28 cellular contexts compared by ENCODE assay signal in the genomic region with DNA sequence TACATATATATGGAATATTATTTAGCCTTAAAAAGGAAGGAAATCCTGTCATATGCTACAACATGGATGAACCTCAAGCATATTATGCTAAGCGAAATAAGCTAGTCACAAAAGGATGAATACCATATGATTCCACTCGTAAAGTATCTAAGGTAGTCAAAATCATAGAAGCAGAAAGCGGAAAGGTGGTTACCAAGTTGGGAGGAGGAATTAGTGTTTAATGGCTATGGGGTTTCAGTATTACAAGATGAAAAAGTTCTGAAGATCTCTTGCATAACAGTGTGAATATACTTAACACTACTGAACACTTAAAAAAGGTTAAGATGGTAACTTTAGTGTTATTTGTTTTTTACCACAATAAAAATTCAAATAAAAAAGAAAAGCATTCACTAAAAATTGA.
DNase-seq lines count a peak whose midpoint lies in the region; ATAC-seq, FAIRE-seq and TF ChIP-seq lines count a peak whose summit lies in the region.
"Had no signal": no experiment of that assay in that cellular context is flagged by ENCODE, and none has a peak within 500 bp of the region (broad histone marks: within the 10 kb centered on the region; RNA-seq: fewer than 3 reads in every experiment).

No MANE protein-coding gene starts in this region.

- H3K4me3 ChIP-seq in pancreas = no peak overlapping the region
- H3K4me3 ChIP-seq: left ventricle myocardium inferior, SJCRH30 had no signal

- H3K27ac ChIP-seq in pancreas (no peak overlapping the region), foreskin keratinocyte (no peak overlapping the region)
- H3K27ac ChIP-seq: left ventricle myocardium inferior, parathyroid adenoma, SJCRH30, WERI-Rb-1 had no signal

- no peaks in the 10 kb centered on the region for H3K27me3 ChIP-seq in pancreas
- H3K27me3 ChIP-seq in foreskin keratinocyte = no peaks in the 10 kb centered on the region
- H3K27me3 ChIP-seq: SJCRH30 had no signal

- no peaks in the 10 kb centered on the region for H3K9me3 ChIP-seq in pancreas
- H3K9me3 ChIP-seq: left ventricle myocardium inferior, SJCRH30 had no signal

- DNase-seq in NCI-H524 (lab: John Stamatoyannopoulos, UW) (no peak), SIG-M5 treated with dmso at 0.1 percent for 504 hours (lab: John Stamatoyannopoulos, UW; ENCODE audit: unreplicated experiment) (no peak), pancreas (no peak), foreskin keratinocyte (no peak)
- DNase-seq: activated CD4-positive, alpha-beta T cell treated with anti-CD3 and anti-CD28 coated beads for 48 hours; activated T-cell treated with anti-CD3 and anti-CD28 coated beads for 4 hours; amniotic stem cell; Calu3; CD4-positive, CD25-positive, alpha-beta regulatory T cell; dermis blood vessel endothelial cell; DMS79; endodermal cell; glutamatergic neuron; IMR-90; left ventricle myocardium inferior; NCI-H1694; NCI-H82; retina; SJCRH30; stimulated activated naive CD4-positive, alpha-beta T cell; T1000; WERI-Rb-1 had no signal

- no peaks in the 10 kb centered on the region for H3K36me3 ChIP-seq in pancreas

- intact Hi-C loops in pancreas (cut with DNase I) = loop anchor here in 1 of 3 donors (10.0 kb wide), 1 partner anchor 78 kb away; no protein-coding TSS in a partner anchor

- no peak for FAIRE-seq in pancreas (lab: Jason Lieb, UNC)
- FAIRE-seq: G401.6 had no signal

- H3K4me1 ChIP-seq in pancreas = no peaks in the 10 kb centered on the region
- H3K4me1 ChIP-seq in foreskin keratinocyte = no peaks in the 10 kb centered on the region
- H3K4me1 ChIP-seq: parathyroid adenoma, SJCRH30 had no signal

- no peak for TF ChIP-seq CTCF in pancreas (IDR thresholded peaks at IDR 0.05)
- TF ChIP-seq CTCF in foreskin keratinocyte (conservative IDR thresholded peaks at IDR 0.05) = no peak

- peak; percentile 55 for ATAC-seq in GM18498 (IDR thresholded peaks at IDR 0.05; ENCODE audit: unreplicated experiment)
- peak; percentile 83 for ATAC-seq in GM18873 (IDR thresholded peaks at IDR 0.05; ENCODE audit: low FRiP score, unreplicated experiment)
- peak; percentile 96 for ATAC-seq in HG02610 (IDR thresholded peaks at IDR 0.05; ENCODE audit: unreplicated experiment)
- peak; percentile 64 for ATAC-seq in HG03565 (IDR thresholded peaks at IDR 0.05; ENCODE audit: unreplicated experiment)
- ATAC-seq in pancreas = no peak
- ATAC-seq in foreskin keratinocyte = no peak

- WGBS in pancreas, 2 donors = 97 to 98% methylated on average over 3 of the region's 3 CpGs

Comparison
In these comparisons a context has a peak if more than half of its experiments do, and no peak if none do; other contexts are left out.
1. ATAC-seq: peak in GM18498 (single experiment), GM18873 (single experiment), HG02610 (single experiment) and HG03565 (single experiment); none in pancreas (0 of 4) and foreskin keratinocyte (single experiment).